16 cellular contexts compared by ENCODE assay signal in the genomic region with DNA sequence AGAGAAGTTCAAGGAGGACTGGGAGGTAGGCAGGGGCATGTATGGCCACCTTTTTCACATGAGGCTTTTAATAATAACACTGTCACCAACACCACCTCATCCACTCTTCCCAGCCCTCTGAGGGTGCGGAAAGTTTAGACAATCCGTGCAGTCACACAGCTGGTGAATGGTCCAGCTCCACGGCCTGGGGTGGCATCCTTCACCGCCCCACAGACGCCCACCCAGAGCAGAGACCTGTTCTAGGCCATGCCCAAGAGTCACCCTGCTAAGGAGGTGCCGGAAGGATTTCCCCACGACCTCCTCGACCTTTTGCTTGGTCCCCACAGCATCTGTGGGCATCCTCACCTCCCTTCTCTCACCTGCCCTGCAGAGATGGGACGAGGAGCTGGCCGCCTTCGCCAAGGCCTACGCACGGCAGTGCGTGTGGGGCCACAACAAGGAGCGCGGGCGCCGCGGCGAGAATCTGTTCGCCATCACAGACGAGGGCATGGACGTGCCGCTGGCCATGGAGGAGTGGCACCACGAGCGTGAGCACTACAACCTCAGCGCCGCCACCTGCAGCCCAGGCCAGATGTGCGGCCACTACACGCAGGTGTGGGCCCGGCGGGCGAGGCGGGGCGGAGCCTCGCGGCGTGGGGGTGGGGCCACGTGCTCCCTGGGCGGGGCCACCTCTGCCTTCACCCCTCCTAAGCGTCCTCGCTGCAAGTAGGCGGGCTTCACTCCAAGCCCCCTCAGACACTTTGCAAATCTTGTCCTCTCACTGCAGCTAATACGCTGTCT. TPM values are rescaled to one million over a fixed set of nuclear protein-coding genes. Genes with fewer than 3 reads are reported as not detected.
"Had no signal": no experiment of that assay in that cellular context is flagged by ENCODE, and none has a peak within 500 bp of the region (broad histone marks: within the 10 kb centered on the region; RNA-seq: fewer than 3 reads in every experiment).

No MANE protein-coding gene starts in this region.

- H3K27me3 ChIP-seq: adrenal gland, esophagus muscularis mucosa, tibial artery, vagina had no signal

- H3K4me3 Mint-ChIP-seq: activated CD4-positive, alpha-beta T cell treated with anti-CD3 and anti-CD28 coated beads, Interleukin-2, amount 10 ng/mL, durations not matched to agents 24 days and 14 days; activated naive CD4-positive, alpha-beta T cell treated with anti-CD3 and anti-CD28 coated beads for 36 hours; activated T-helper 1 cell treated with anti-CD3 and anti-CD28 coated beads, Interleukin-12 subunit alpha, Interleukin-12 subunit beta, Interleukin-2, Interleukin-4 antibody, amounts not matched to agents 30 ng/mL and 10 ng/mL and 1 ng/mL, durations not matched to agents 14 hours and 24 hours and 36 hours; mesothelial cell of epicardium; nephron progenitor cell; stimulated activated effector memory CD8-positive, alpha-beta T cell treated with anti-CD3 and anti-CD28 coated beads, Interleukin-12 subunit alpha, Interleukin-12 subunit beta, amount 100 ng/mL, for 72 hours had no signal

- H3K4me3 ChIP-seq: adrenal gland, esophagus muscularis mucosa, psoas muscle, tibial artery, vagina had no signal

- H3K27ac Mint-ChIP-seq: activated CD4-positive, alpha-beta T cell treated with anti-CD3 and anti-CD28 coated beads, Interleukin-2, amount 10 ng/mL, durations not matched to agents 24 days and 14 days; activated naive CD4-positive, alpha-beta T cell treated with anti-CD3 and anti-CD28 coated beads for 36 hours; activated T-helper 1 cell treated with anti-CD3 and anti-CD28 coated beads, Interleukin-12 subunit alpha, Interleukin-12 subunit beta, Interleukin-2, Interleukin-4 antibody, amounts not matched to agents 30 ng/mL and 10 ng/mL and 1 ng/mL, durations not matched to agents 14 hours and 24 hours and 36 hours; mesothelial cell of epicardium; nephron progenitor cell; stimulated activated effector memory CD8-positive, alpha-beta T cell treated with anti-CD3 and anti-CD28 coated beads, Interleukin-12 subunit alpha, Interleukin-12 subunit beta, amount 100 ng/mL, for 72 hours had no signal

- H3K36me3 ChIP-seq: adrenal gland, esophagus muscularis mucosa, tibial artery, vagina had no signal

- H3K4me1 ChIP-seq: psoas muscle had no signal

- H3K9me3 ChIP-seq: adrenal gland, esophagus muscularis mucosa, psoas muscle, tibial artery, vagina had no signal

- H3K36me3 Mint-ChIP-seq: mesothelial cell of epicardium; stimulated activated effector memory CD8-positive, alpha-beta T cell treated with anti-CD3 and anti-CD28 coated beads, Interleukin-12 subunit alpha, Interleukin-12 subunit beta, amount 100 ng/mL, for 72 hours had no signal

- ATAC-seq: psoas muscle; stimulated activated effector memory CD8-positive, alpha-beta T cell treated with anti-CD3 and anti-CD28 coated beads, Interleukin-12 subunit alpha, Interleukin-12 subunit beta, amount 100 ng/mL, for 72 hours had no signal

- H3K9me3 Mint-ChIP-seq: activated CD4-positive, alpha-beta T cell treated with anti-CD3 and anti-CD28 coated beads, Interleukin-2, amount 10 ng/mL, durations not matched to agents 24 days and 14 days; activated naive CD4-positive, alpha-beta T cell treated with anti-CD3 and anti-CD28 coated beads for 36 hours; activated T-helper 1 cell treated with anti-CD3 and anti-CD28 coated beads, Interleukin-12 subunit alpha, Interleukin-12 subunit beta, Interleukin-2, Interleukin-4 antibody, amounts not matched to agents 30 ng/mL and 10 ng/mL and 1 ng/mL, durations not matched to agents 14 hours and 24 hours and 36 hours; mesothelial cell of epicardium; nephron progenitor cell; stimulated activated effector memory CD8-positive, alpha-beta T cell treated with anti-CD3 and anti-CD28 coated beads, Interleukin-12 subunit alpha, Interleukin-12 subunit beta, amount 100 ng/mL, for 72 hours had no signal

- DNase-seq: activated CD4-positive, alpha-beta T cell treated with anti-CD3 and anti-CD28 coated beads, Interleukin-2, amount 10 ng/mL, durations not matched to agents 24 days and 14 days; activated CD4-positive, CD25-positive, alpha-beta regulatory T cell; activated CD8-positive, alpha-beta memory T cell treated with anti-CD3 and anti-CD28 coated beads, Interleukin-2, amount 50 U/mL, for 48 hours; activated naive CD4-positive, alpha-beta T cell treated with anti-CD3 and anti-CD28 coated beads for 36 hours; hippocampal formation; nephron progenitor cell; psoas muscle; stimulated activated CD4-positive, alpha-beta T cell treated with anti-CD3 and anti-CD28 coated beads, Interleukin-12 subunit alpha, Interleukin-12 subunit beta, amount 100 ng/mL, for 4 hours had no signal

- H3K27ac ChIP-seq: adrenal gland, esophagus muscularis mucosa, psoas muscle, tibial artery had no signal

RNA-seq across cellular contexts. Expression of a gene that starts 4.4 kb away (rescaled TPM):
- total RNA-seq: activated CD4-positive, alpha-beta T cell treated with anti-CD3 and anti-CD28 coated beads, Interleukin-2, amount 10 ng/mL, durations not matched to agents 24 days and 14 days; activated T-helper 1 cell treated with anti-CD3 and anti-CD28 coated beads, Interleukin-12 subunit alpha, Interleukin-12 subunit beta, Interleukin-2, Interleukin-4 antibody, amounts not matched to agents 30 ng/mL and 10 ng/mL and 1 ng/mL, durations not matched to agents 14 hours and 24 hours and 36 hours; mesothelial cell of epicardium had no signal

RNA-seq across cellular contexts. Expression of a gene that starts 46.5 kb away (rescaled TPM):
- total RNA-seq: glomerular endothelial cell, mesothelial cell of epicardium had no signal
